ENCODE assay signal across 6 cellular contexts in the genomic region with DNA sequence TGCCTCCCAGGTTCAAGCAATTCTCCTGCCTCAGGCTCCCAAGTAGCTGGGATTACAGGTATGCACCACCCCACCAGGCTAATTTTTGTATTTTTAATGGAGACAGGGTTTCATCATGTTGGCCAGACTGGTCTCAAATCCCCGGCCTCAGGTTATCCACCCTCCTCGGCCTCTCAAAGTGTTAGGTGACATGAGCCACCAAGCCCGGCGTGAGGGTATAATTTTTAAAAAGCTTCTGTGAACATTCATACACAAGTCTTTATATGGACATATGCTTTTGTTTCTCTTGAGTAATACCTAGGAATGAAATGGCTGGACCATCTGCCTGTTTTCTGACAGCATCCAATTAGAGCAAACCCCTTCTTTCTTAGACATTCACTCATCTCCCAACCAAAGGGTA.
"Had no signal": no experiment of that assay in that cellular context is flagged by ENCODE, and none has a peak within 500 bp of the region (broad histone marks: within the 10 kb centered on the region; RNA-seq: fewer than 3 reads in every experiment).

No MANE protein-coding gene starts in this region.

- H3K4me2 ChIP-seq: GM23338 had no signal

- H2AFZ ChIP-seq: GM23338 had no signal

- H3K4me3 ChIP-seq: GM23338, K562 had no signal

- ATAC-seq: GM23338, K562 had no signal

- DNase-seq: H9, HCEC 1CT, IMR-90, KG1 had no signal
